Comparison of ENCODE assay signal across 10 cellular contexts in the genomic region with DNA sequence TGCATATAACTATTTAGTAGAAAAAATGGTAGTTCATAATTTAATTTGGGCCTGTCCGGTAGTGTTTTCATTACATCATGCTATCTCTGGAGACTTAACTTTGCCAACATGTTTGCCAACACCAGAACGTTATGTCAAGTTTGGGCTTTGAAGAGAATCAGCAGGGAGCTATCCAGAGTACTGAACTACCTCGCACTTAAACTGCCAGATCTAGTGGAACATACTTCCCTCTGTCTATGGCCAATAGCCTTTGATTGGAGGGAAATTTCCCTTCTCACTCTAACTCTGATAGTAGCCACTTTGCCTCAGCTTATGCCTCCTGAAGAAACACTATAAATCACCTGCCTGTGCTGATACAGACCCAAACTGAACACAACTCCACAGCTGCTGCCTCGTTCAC. TPM values are rescaled to one million over a fixed set of nuclear protein-coding genes. Genes with fewer than 3 reads are reported as not detected.
A peak's percentile ranks its signal among the peaks of the same experiment; 100 is the strongest.
DNase-seq lines count a peak whose midpoint lies in the region; ATAC-seq and FAIRE-seq lines count a peak whose summit lies in the region.
"Had no signal": no experiment of that assay in that cellular context is flagged by ENCODE, and none has a peak within 500 bp of the region (broad histone marks: within the 10 kb centered on the region; RNA-seq: fewer than 3 reads in every experiment).

No MANE protein-coding gene starts in this region.

- no peaks in the 10 kb centered on the region for H3K36me3 Mint-ChIP-seq in CD8-positive, alpha-beta memory T cell

- H3K9me3 Mint-ChIP-seq in CD8-positive, alpha-beta memory T cell: no peaks in the 10 kb centered on the region
- H3K9me3 Mint-ChIP-seq: activated T-helper 2 cell treated with anti-CD3 and anti-CD28 coated beads, Interferon-gamma antibody, Interleukin-2, Interleukin-4, amounts not matched to agents 10 μg/mL and 5 μg/mL and 100 μg/mL, durations not matched to agents 14 hours and 24 hours and 36 hours had no signal

- H3K9me3 ChIP-seq in CD8-positive, alpha-beta memory T cell (ENCODE audit: low read length): no peaks in the 10 kb centered on the region

- H3K27me3 Mint-ChIP-seq in CD8-positive, alpha-beta memory T cell: peaks cover 0 to 2% of the 10 kb centered on the region in 2 donors

- no peaks in the 10 kb centered on the region for H3K27me3 ChIP-seq in CD8-positive, alpha-beta memory T cell (ENCODE audit: insufficient read depth, low read length, poor library complexity, severe bottlenecking)

- peaks cover 0 to 9% (median 3%) of the 10 kb centered on the region in 3 donors for H3K4me1 Mint-ChIP-seq in CD8-positive, alpha-beta memory T cell

- CTCF ChIA-PET in CD8-positive, alpha-beta memory T cell (lab: Charles Lee): no interaction called here

- no peak overlapping the region for H3K4me3 ChIP-seq in CD8-positive, alpha-beta memory T cell (ENCODE audit: low read length)

- no peak for ATAC-seq in GM18502 (IDR thresholded peaks at IDR 0.05; ENCODE audit: poor library complexity, unreplicated experiment)
- ATAC-seq in GM18907 (IDR thresholded peaks at IDR 0.05; ENCODE audit: unreplicated experiment): no peak

- no peaks in the 10 kb centered on the region for H3K4me1 ChIP-seq in CD8-positive, alpha-beta memory T cell (ENCODE audit: insufficient read depth, low read length)

- DNase-seq in GM04504 (ENCODE audit: low read depth) (peak; percentile 24), HTR-8/SVneo (ENCODE audit: insufficient read length, low spot score) (peak; percentile 2), amniotic stem cell (lab: John Stamatoyannopoulos, UW) (peak; percentile 5), kidney glomerular epithelial cell (lab: John Stamatoyannopoulos, UW) (peak; percentile 41), dedifferentiated amniotic fluid mesenchymal stem cell (ENCODE audit: extremely low spot score) (no peak)
- no peak for DNase-seq in CD8-positive, alpha-beta memory T cell
- DNase-seq: NK-92 treated with Interleukin-12 subunit alpha and Interleukin-12 subunit beta, amount 100 ng/mL, for 24 hours had no signal

- H3K36me3 ChIP-seq in CD8-positive, alpha-beta memory T cell (ENCODE audit: insufficient read depth, low read length): no peaks in the 10 kb centered on the region

- H3K4me3 Mint-ChIP-seq in CD8-positive, alpha-beta memory T cell: no peak overlapping the region

- H3K27ac ChIP-seq in CD8-positive, alpha-beta memory T cell (ENCODE audit: low read depth, low read length): no peak overlapping the region

- POLR2A ChIA-PET in CD8-positive, alpha-beta memory T cell (lab: Charles Lee): no interaction called here

- H3K27ac Mint-ChIP-seq in CD8-positive, alpha-beta memory T cell: peak overlapping the region in 1 of 8 donors; percentile 23
- H3K27ac Mint-ChIP-seq: activated T-helper 2 cell treated with anti-CD3 and anti-CD28 coated beads, Interferon-gamma antibody, Interleukin-2, Interleukin-4, amounts not matched to agents 10 μg/mL and 5 μg/mL and 100 μg/mL, durations not matched to agents 14 hours and 24 hours and 36 hours had no signal

- no peak for FAIRE-seq in HTR-8/SVneo (lab: Jason Lieb, UNC)

RNA-seq across cellular contexts. Expression of gene LRRC53, which starts 10.0 kb away (rescaled TPM):
- not detected for total RNA-seq in CD8-positive, alpha-beta memory T cell
- not detected for polyA plus RNA-seq in CD8-positive, alpha-beta memory T cell
- total RNA-seq: activated T-helper 2 cell treated with anti-CD3 and anti-CD28 coated beads, Interferon-gamma antibody, Interleukin-2, Interleukin-4, amounts not matched to agents 10 μg/mL and 5 μg/mL and 100 μg/mL, durations not matched to agents 14 hours and 24 hours and 36 hours had no signal

Comparison
In these comparisons a context has a peak if more than half of its experiments do, and no peak if none do; other contexts are left out.
1. DNase-seq: peak in GM04504 (single experiment), HTR-8/SVneo (single experiment), amniotic stem cell (single experiment) and kidney glomerular epithelial cell (single experiment); none in CD8-positive, alpha-beta memory T cell (0 of 5) and dedifferentiated amniotic fluid mesenchymal stem cell (single experiment).